In genomic region chr6:1774541-1774940, GRCh38 we compare ENCODE assay signal across 1 cellular context.
TF ChIP-seq lines count a peak whose summit lies in the region.

No MANE protein-coding gene starts in this region.

TF ChIP-seq in SK-N-SH treated with all-trans-retinoic acid at 6 μM for 48 hours, 23 proteins besides CTCF, POLR2A, EP300 and RAD21 (continued from another document):
- TF ChIP-seq, protein P1, sequence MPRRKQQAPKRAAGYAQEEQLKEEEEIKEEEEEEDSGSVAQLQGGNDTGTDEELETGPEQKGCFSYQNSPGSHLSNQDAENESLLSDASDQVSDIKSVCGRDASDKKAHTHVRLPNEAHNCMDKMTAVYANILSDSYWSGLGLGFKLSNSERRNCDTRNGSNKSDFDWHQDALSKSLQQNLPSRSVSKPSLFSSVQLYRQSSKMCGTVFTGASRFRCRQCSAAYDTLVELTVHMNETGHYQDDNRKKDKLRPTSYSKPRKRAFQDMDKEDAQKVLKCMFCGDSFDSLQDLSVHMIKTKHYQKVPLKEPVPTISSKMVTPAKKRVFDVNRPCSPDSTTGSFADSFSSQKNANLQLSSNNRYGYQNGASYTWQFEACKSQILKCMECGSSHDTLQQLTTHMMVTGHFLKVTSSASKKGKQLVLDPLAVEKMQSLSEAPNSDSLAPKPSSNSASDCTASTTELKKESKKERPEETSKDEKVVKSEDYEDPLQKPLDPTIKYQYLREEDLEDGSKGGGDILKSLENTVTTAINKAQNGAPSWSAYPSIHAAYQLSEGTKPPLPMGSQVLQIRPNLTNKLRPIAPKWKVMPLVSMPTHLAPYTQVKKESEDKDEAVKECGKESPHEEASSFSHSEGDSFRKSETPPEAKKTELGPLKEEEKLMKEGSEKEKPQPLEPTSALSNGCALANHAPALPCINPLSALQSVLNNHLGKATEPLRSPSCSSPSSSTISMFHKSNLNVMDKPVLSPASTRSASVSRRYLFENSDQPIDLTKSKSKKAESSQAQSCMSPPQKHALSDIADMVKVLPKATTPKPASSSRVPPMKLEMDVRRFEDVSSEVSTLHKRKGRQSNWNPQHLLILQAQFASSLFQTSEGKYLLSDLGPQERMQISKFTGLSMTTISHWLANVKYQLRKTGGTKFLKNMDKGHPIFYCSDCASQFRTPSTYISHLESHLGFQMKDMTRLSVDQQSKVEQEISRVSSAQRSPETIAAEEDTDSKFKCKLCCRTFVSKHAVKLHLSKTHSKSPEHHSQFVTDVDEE (CRISPR knock-in tag; IDR thresholded peaks at IDR 0.05): no peak
- TF ChIP-seq RARB (CRISPR knock-in tag; IDR thresholded peaks at IDR 0.05) (no peak), CSDC2 (CRISPR knock-in tag; IDR thresholded peaks at IDR 0.05) (no peak), PATZ1 (CRISPR knock-in tag; IDR thresholded peaks at IDR 0.05; ENCODE audit: borderline replicate concordance) (no peak), TOX (CRISPR knock-in tag; IDR thresholded peaks at IDR 0.05; ENCODE audit: borderline replicate concordance) (no peak), GLIS3 (CRISPR knock-in tag; IDR thresholded peaks at IDR 0.05) (no peak), OSR1 (CRISPR knock-in tag; IDR thresholded peaks at IDR 0.05) (no peak)
